In genomic region chr11:128323381-128323780, GRCh38 we compare ENCODE assay signal across 8 cellular contexts.
DNase-seq lines count a peak whose midpoint lies in the region; ATAC-seq and TF ChIP-seq lines count a peak whose summit lies in the region.
"Had no signal": no experiment of that assay in that cellular context is flagged by ENCODE, and none has a peak within 500 bp of the region (broad histone marks: within the 10 kb centered on the region; RNA-seq: fewer than 3 reads in every experiment).

No MANE protein-coding gene starts in this region.

- H3K4me1 Mint-ChIP-seq in glutamatergic neuron (ENCODE audit: low read depth, unreplicated experiment): no peaks in the 10 kb centered on the region

- H3K9me3 Mint-ChIP-seq in glutamatergic neuron (ENCODE audit: unreplicated experiment): no peaks in the 10 kb centered on the region

- H4K91ac ChIP-seq in mesenchymal stem cell (ENCODE audit: low read length): no peak overlapping the region

- H2AK5ac ChIP-seq in mesenchymal stem cell (ENCODE audit: low read length, severe bottlenecking): no peak overlapping the region

- WGBS in mesenchymal stem cell: 90% methylated on average over 2 of the region's 2 CpGs
- WGBS in sigmoid colon, 2 donors: 64 to 73% methylated on average over 2 of the region's 2 CpGs

- H2BK15ac ChIP-seq in mesenchymal stem cell (ENCODE audit: low read depth, poor library complexity, severe bottlenecking): no peak overlapping the region

- no peak overlapping the region for H2BK5ac ChIP-seq in mesenchymal stem cell (ENCODE audit: low read depth, low read length, poor library complexity, severe bottlenecking)

- H3K18ac ChIP-seq in mesenchymal stem cell (ENCODE audit: low read depth in 1 of 2, low read length in 2 of 2): no peak overlapping the region

- no peak overlapping the region for H3K4me2 ChIP-seq in mesenchymal stem cell (ENCODE audit: low read length, poor library complexity, severe bottlenecking)

- no peak overlapping the region for H3K4me3 Mint-ChIP-seq in glutamatergic neuron (ENCODE audit: unreplicated experiment)

- H3K4me1 ChIP-seq in adipocyte (ENCODE audit: control insufficient read depth, insufficient read depth, low read length): peaks cover 3% of the 10 kb centered on the region
- no peaks in the 10 kb centered on the region for H3K4me1 ChIP-seq in mesenchymal stem cell (ENCODE audit: control insufficient read depth, insufficient read depth, low read depth, low read length)
- H3K4me1 ChIP-seq in sigmoid colon: no peaks in the 10 kb centered on the region

- intact Hi-C loops in sigmoid colon (cut with DNase I): no loop called here

- no peaks in the 10 kb centered on the region for H3K27me3 ChIP-seq in adipocyte (replicated peaks; ENCODE audit: control insufficient read depth, insufficient read depth, low read length)
- no peaks in the 10 kb centered on the region for H3K27me3 ChIP-seq in mesenchymal stem cell (ENCODE audit: control insufficient read depth in 1 of 2, insufficient read depth in 1 of 2, low read length in 2 of 2)
- H3K27me3 ChIP-seq in sigmoid colon: no peaks in the 10 kb centered on the region

- H3K27me3 Mint-ChIP-seq in glutamatergic neuron (ENCODE audit: unreplicated experiment): no peaks in the 10 kb centered on the region

- peak; percentile 48 for ATAC-seq in HG02798 (IDR thresholded peaks at IDR 0.05; ENCODE audit: poor library complexity, unreplicated experiment)

- H2AFZ ChIP-seq in mesenchymal stem cell (ENCODE audit: low read depth, low read length): no peak overlapping the region

- H3K36me3 ChIP-seq in adipocyte (ENCODE audit: control insufficient read depth, insufficient read depth, low read length, severe bottlenecking) (no peaks in the 10 kb centered on the region), mesenchymal stem cell (ENCODE audit: control insufficient read depth in 1 of 2, insufficient read depth in 2 of 2, low read depth in 1 of 2, low read length in 2 of 2) (no peaks in the 10 kb centered on the region), sigmoid colon (no peaks in the 10 kb centered on the region)

- no peak overlapping the region for H2BK120ac ChIP-seq in mesenchymal stem cell (ENCODE audit: low read depth, low read length)

- no peaks in the 10 kb centered on the region for H3K79me1 ChIP-seq in mesenchymal stem cell (replicated peaks; ENCODE audit: low read length, poor library complexity, severe bottlenecking)

- H3K36me3 Mint-ChIP-seq in glutamatergic neuron (ENCODE audit: unreplicated experiment): no peaks in the 10 kb centered on the region

- H3K27ac Mint-ChIP-seq in glutamatergic neuron (ENCODE audit: unreplicated experiment): no peak overlapping the region

- TF ChIP-seq EP300 in sigmoid colon (IDR thresholded peaks at IDR 0.05): no peak

- H3K23ac ChIP-seq in mesenchymal stem cell (ENCODE audit: low read length in 2 of 2): no peak overlapping the region

- H3K4ac ChIP-seq in mesenchymal stem cell (ENCODE audit: low read depth in 1 of 2, low read length in 2 of 2): no peak overlapping the region

- no peak overlapping the region for H2BK12ac ChIP-seq in mesenchymal stem cell (ENCODE audit: low read length in 2 of 2)

- no peaks in the 10 kb centered on the region for H3K9me3 ChIP-seq in adipocyte (ENCODE audit: control insufficient read depth, low read length)
- H3K9me3 ChIP-seq in mesenchymal stem cell (ENCODE audit: control insufficient read depth, low read length): no peaks in the 10 kb centered on the region
- H3K9me3 ChIP-seq in sigmoid colon: no peaks in the 10 kb centered on the region

- H4K8ac ChIP-seq in mesenchymal stem cell (ENCODE audit: low read length): no peak overlapping the region

- no peak overlapping the region for H3K9ac ChIP-seq in adipocyte (ENCODE audit: low read length)
- H3K9ac ChIP-seq in mesenchymal stem cell (ENCODE audit: low read length): no peak overlapping the region

- TF ChIP-seq CTCF in GM12874 (IDR thresholded peaks at IDR 0.05; ENCODE audit: insufficient read depth, low read depth, low read length): peak; percentile 52
- no peak for TF ChIP-seq CTCF in glutamatergic neuron (IDR thresholded peaks at IDR 0.05; ENCODE audit: partially characterized antibody, unreplicated experiment)
- no peak for TF ChIP-seq CTCF in sigmoid colon (IDR thresholded peaks at IDR 0.05)

- DNase-seq in adipocyte (ENCODE audit: low read depth) (peak; percentile 43), mesenchymal stem cell (peak; percentile 49), NCI-H524 treated with DMSO at 0.1 percent for 48 hours (lab: John Stamatoyannopoulos, UW) (no peak), glutamatergic neuron (no peak), sigmoid colon (no peak)
- DNase-seq: right cardiac atrium had no signal

- no peak for TF ChIP-seq POLR2A in sigmoid colon (IDR thresholded peaks at IDR 0.05)

- H3K14ac ChIP-seq in mesenchymal stem cell (ENCODE audit: low read length in 2 of 2): no peak overlapping the region

- H3K4me3 ChIP-seq in adipocyte (ENCODE audit: low read length): no peak overlapping the region
- no peak overlapping the region for H3K4me3 ChIP-seq in mesenchymal stem cell (ENCODE audit: insufficient read depth in 1 of 2, low read depth in 1 of 2, low read length in 2 of 2)
- H3K4me3 ChIP-seq in sigmoid colon: no peak overlapping the region

- no peak overlapping the region for H3K27ac ChIP-seq in mesenchymal stem cell (ENCODE audit: low read length, poor library complexity, severe bottlenecking)
- H3K27ac ChIP-seq in sigmoid colon: no peak overlapping the region

Comparison
In these comparisons a context has a peak if more than half of its experiments do, and no peak if none do; other contexts are left out.
1. DNase-seq: peak in adipocyte (single experiment) and mesenchymal stem cell (single experiment); none in NCI-H524 treated with DMSO at 0.1 percent for 48 hours (single experiment), glutamatergic neuron (single experiment) and sigmoid colon (single experiment).